ENCODE assay signal across 18 cellular contexts in the genomic region with DNA sequence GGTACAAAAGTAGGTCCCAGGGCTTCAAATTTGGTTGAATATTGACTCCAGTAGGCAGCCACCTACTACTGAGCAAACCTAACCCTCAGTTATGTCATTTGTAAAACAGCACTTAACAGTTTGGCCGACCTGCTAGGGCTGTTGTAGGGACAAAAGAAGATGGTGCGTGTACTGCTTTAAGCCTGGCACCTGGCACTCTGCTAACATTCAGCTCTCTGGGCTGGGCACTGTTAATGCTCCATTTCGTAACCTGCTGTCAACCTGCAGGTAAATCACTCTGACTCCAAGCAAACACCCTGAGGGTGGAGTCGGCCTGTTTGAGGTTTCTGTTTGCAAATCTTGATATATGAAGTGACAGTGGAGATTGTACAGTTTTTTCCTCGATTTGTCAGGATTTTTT. TPM values are rescaled to one million over a fixed set of nuclear protein-coding genes. Genes with fewer than 3 reads are reported as not detected.
DNase-seq lines count a peak whose midpoint lies in the region; ATAC-seq, FAIRE-seq and TF ChIP-seq lines count a peak whose summit lies in the region.
"Had no signal": no experiment of that assay in that cellular context is flagged by ENCODE, and none has a peak within 500 bp of the region (broad histone marks: within the 10 kb centered on the region; RNA-seq: fewer than 3 reads in every experiment).

No MANE protein-coding gene starts in this region.

- DNase-seq in NCI-H1092 treated with DMSO at 0.1 percent for 48 hours (lab: John Stamatoyannopoulos, UW) (peak; percentile 13), NCI-H1092 (lab: John Stamatoyannopoulos, UW) (no peak), RWPE1 (ENCODE audit: low spot score) (peak; percentile 61), left colon (peak; percentile 63 to 79), small intestine (peak; percentile 85), WERI-Rb-1 (no peak), T-helper 1 cell (no peak)
- no peak for DNase-seq in stimulated activated naive B cell treated with anti-CD40 and anti-IgM and Interleukin-4, amounts not matched to agents 10 μg/mL and 1 μg/mL and 100 μg/mL, for 72 hours
- DNase-seq: CD4-positive, CD25-positive, alpha-beta regulatory T cell; effector CD4-positive, alpha-beta T cell; H7; islet precursor cell; NCI-H345; nephron progenitor cell had no signal

- H3K27ac Mint-ChIP-seq in stimulated activated naive B cell treated with anti-CD40 and anti-IgM and Interleukin-4, amounts not matched to agents 10 μg/mL and 1 μg/mL and 100 μg/mL, for 72 hours, result no peak overlapping the region
- H3K27ac Mint-ChIP-seq: CD4-positive, CD25-positive, alpha-beta regulatory T cell had no signal

- ATAC-seq in left colon, result peak; percentile 96
- no peak for ATAC-seq in stimulated activated naive B cell treated with anti-CD40 and anti-IgM and Interleukin-4, amounts not matched to agents 10 μg/mL and 1 μg/mL and 100 μg/mL, for 72 hours (replicated peaks)
- ATAC-seq: sciatic nerve had no signal

- POLR2A ChIA-PET in RWPE1 (lab: Yijun Ruan, JAX; ENCODE audit: low non-redundant PET), result interaction anchor here (0.5 to 0.6 kb wide), 2 partner anchors 36 to 1138 kb away, joined by 3 to 4 read pairs; no protein-coding TSS in a partner anchor

- H3K4me3 Mint-ChIP-seq in stimulated activated naive B cell treated with anti-CD40 and anti-IgM and Interleukin-4, amounts not matched to agents 10 μg/mL and 1 μg/mL and 100 μg/mL, for 72 hours, result no peak overlapping the region
- H3K4me3 Mint-ChIP-seq: CD4-positive, CD25-positive, alpha-beta regulatory T cell; nephron progenitor cell had no signal

- WGBS in small intestine, 3 donors, result 16 to 61% (median 34%) methylated on average over 5 of the region's 5 CpGs

- peaks cover 8 to 33% of the 10 kb centered on the region in 2 donors for H3K4me1 Mint-ChIP-seq in stimulated activated naive B cell treated with anti-CD40 and anti-IgM and Interleukin-4, amounts not matched to agents 10 μg/mL and 1 μg/mL and 100 μg/mL, for 72 hours

- FAIRE-seq in small intestine (lab: Jason Lieb, UNC), result no peak

- no peaks in the 10 kb centered on the region for H3K27me3 ChIP-seq in small intestine (ENCODE audit: control insufficient read depth in 2 of 2, insufficient read depth in 2 of 2, low read length in 2 of 2)
- H3K27me3 ChIP-seq in WERI-Rb-1 (ENCODE audit: insufficient read depth, low read depth, severe bottlenecking), result no peaks in the 10 kb centered on the region

- peaks cover 27 to 42% of the 10 kb centered on the region in 2 donors for H3K36me3 Mint-ChIP-seq in stimulated activated naive B cell treated with anti-CD40 and anti-IgM and Interleukin-4, amounts not matched to agents 10 μg/mL and 1 μg/mL and 100 μg/mL, for 72 hours

- TF ChIP-seq CTCF in RWPE1 (conservative IDR thresholded peaks at IDR 0.05; ENCODE audit: low read depth) (no peak), WERI-Rb-1 (IDR thresholded peaks at IDR 0.05; ENCODE audit: low read depth, low read length) (no peak)

- no peaks in the 10 kb centered on the region for H3K9me3 Mint-ChIP-seq in stimulated activated naive B cell treated with anti-CD40 and anti-IgM and Interleukin-4, amounts not matched to agents 10 μg/mL and 1 μg/mL and 100 μg/mL, for 72 hours
- H3K9me3 Mint-ChIP-seq: CD4-positive, CD25-positive, alpha-beta regulatory T cell; nephron progenitor cell had no signal

- H3K36me3 ChIP-seq in small intestine (ENCODE audit: control insufficient read depth in 2 of 2, insufficient read depth in 2 of 2, low read length in 2 of 2) (peaks cover 5 to 15% of the 10 kb centered on the region in 2 donors), WERI-Rb-1 (peaks cover 45% of the 10 kb centered on the region)

- H3K4me3 ChIP-seq in small intestine (ENCODE audit: low read depth in 1 of 2, low read length in 2 of 2) (no peak overlapping the region), WERI-Rb-1 (ENCODE audit: low read depth, low read length) (no peak overlapping the region)

- CTCF ChIA-PET in RWPE1 (lab: Yijun Ruan, JAX), result interaction anchor here (1.1 kb wide), 1 partner anchor 29 kb away, joined by 6 read pairs; no protein-coding TSS in a partner anchor

- H3K27ac ChIP-seq in RWPE1 (peak overlapping the region; percentile 78), small intestine (ENCODE audit: low read depth in 1 of 2, low read length in 1 of 2) (peak overlapping the region in 1 of 2 donors; percentile 58), WERI-Rb-1 (no peak overlapping the region)

- no peaks in the 10 kb centered on the region for H3K9me3 ChIP-seq in small intestine (ENCODE audit: control insufficient read depth, low read depth)
- no peaks in the 10 kb centered on the region for H3K9me3 ChIP-seq in WERI-Rb-1 (ENCODE audit: severe bottlenecking)

- no peaks in the 10 kb centered on the region for H3K27me3 Mint-ChIP-seq in stimulated activated naive B cell treated with anti-CD40 and anti-IgM and Interleukin-4, amounts not matched to agents 10 μg/mL and 1 μg/mL and 100 μg/mL, for 72 hours
- H3K27me3 Mint-ChIP-seq: CD4-positive, CD25-positive, alpha-beta regulatory T cell had no signal

- H3K4me1 ChIP-seq in small intestine (ENCODE audit: control insufficient read depth in 2 of 2, insufficient read depth in 1 of 2, low read depth in 1 of 2, low read length in 1 of 2), result peaks cover 0 to under 1% of the 10 kb centered on the region in 2 donors

- intact Hi-C loops in left colon (cut with DNase I, micrococcal nuclease), result no loop called here

RNA-seq across cellular contexts. Expression of gene ZKSCAN1, which starts 7.2 kb away (rescaled TPM):
- 100 to 1,000 TPM; 127 to 133 TPM for total RNA-seq in left colon
- 10 to 100 TPM; 10.8 to 22.8 (median 15.4) TPM for polyA plus RNA-seq in small intestine

RNA-seq across cellular contexts. Expression of gene ZSCAN21, which starts 27.0 kb away (rescaled TPM):
- total RNA-seq in left colon, result 1 to 10 TPM; 6.7 to 7.1 TPM
- 1 to 10 TPM; 4.0 to 7.0 (median 6.0) TPM for polyA plus RNA-seq in small intestine

RNA-seq across cellular contexts. Expression of gene AZGP1, which starts 46.8 kb away (rescaled TPM):
- total RNA-seq in left colon, result 1 to 10 TPM; 3.4 to 4.8 TPM
- 10 to 100 TPM; 16.1 to 62.4 (median 51.7) TPM for polyA plus RNA-seq in small intestine
- total RNA-seq: A172; CD4-positive, CD25-positive, alpha-beta regulatory T cell; glomerular endothelial cell; H7; T-helper 1 cell treated with Interleukin-12 subunit alpha and Interleukin-12 subunit beta and Interleukin-4 antibody, amounts not matched to agents 30 ng/mL and 1 ng/mL, for 36 hours had no signal
- polyA plus RNA-seq: CD4-positive, CD25-positive, alpha-beta regulatory T cell had no signal

RNA-seq across cellular contexts. Expression of gene ZNF3, which starts 58.9 kb away (rescaled TPM):
- 10 to 100 TPM; 34.0 to 37.2 TPM for total RNA-seq in left colon
- 10 to 100 TPM; 20.3 to 32.4 (median 21.9) TPM for polyA plus RNA-seq in small intestine

Comparison
In these comparisons a context has a peak if more than half of its experiments do, and no peak if none do; other contexts are left out.
1. DNase-seq: peak in NCI-H1092 treated with DMSO at 0.1 percent for 48 hours (single experiment), RWPE1 (single experiment), left colon (2 of 2) and small intestine (single experiment); none in NCI-H1092 (single experiment), WERI-Rb-1 (single experiment), stimulated activated naive B cell treated with anti-CD40 and anti-IgM and Interleukin-4, amounts not matched to agents 10 μg/mL and 1 μg/mL and 100 μg/mL, for 72 hours (single experiment) and T-helper 1 cell (0 of 5).